In the genomic region with DNA sequence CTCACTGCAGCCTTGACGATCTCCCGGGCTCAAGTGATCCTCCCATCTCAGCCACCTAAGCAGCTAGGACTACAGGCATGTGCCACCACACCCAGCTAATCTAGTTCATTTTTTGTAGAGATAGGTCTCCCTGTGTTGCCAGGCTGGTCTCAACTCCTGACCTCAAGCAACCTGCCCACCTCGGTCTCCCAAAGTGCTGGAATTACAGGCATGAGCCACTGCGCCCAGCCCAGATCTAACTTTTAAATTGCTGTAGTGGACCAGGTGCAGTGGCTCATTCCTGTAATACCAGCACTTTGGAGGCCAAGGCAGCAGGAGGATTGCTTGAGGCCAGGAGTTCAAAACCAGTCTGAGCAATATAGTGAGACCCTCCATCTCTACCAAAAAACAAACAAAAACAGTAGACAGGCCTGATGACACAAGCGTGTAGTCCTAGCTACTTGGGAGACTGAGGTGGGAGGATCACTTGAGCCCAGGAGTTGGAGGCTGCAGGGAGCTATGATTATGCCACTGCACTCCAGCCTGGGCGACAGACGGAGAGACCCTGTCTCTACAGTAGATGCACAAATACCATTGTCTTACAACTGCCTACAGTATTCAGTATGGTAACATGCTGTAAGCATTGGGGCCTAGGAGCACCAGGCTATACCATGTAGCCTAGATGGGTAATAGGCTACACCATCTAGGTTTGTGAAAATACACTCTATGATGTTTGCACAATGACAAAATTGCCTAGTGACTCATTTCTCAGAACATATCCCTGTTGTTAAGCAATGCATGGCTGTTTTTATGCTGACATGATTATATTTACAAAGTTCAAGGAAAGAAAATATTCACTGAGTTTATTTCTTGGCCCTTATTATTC, we compare ENCODE assay signal across 14 cellular contexts. TPM values are rescaled to one million over a fixed set of nuclear protein-coding genes. Genes with fewer than 3 reads are reported as not detected.
DNase-seq lines count a peak whose midpoint lies in the region; ATAC-seq and TF ChIP-seq lines count a peak whose summit lies in the region.
"Had no signal": no experiment of that assay in that cellular context is flagged by ENCODE, and none has a peak within 500 bp of the region (broad histone marks: within the 10 kb centered on the region; RNA-seq: fewer than 3 reads in every experiment).

No MANE protein-coding gene starts in this region.

- peak overlapping the region; percentile 26 for H3K4me3 Mint-ChIP-seq in activated CD8-positive, alpha-beta T cell treated with anti-CD3 and anti-CD28 coated beads, Interleukin-2, amount 10 ng/mL, durations not matched to agents 7 days and 5 days
- H3K4me3 Mint-ChIP-seq in GM23338: no peak overlapping the region

- CTCF ChIA-PET in activated CD8-positive, alpha-beta T cell treated with anti-CD3 and anti-CD28 coated beads, Interleukin-2, amount 10 ng/mL, durations not matched to agents 7 days and 5 days (lab: Charles Lee): interaction anchor here (7.2 to 12.4 kb wide), 2 partner anchors 37 to 44 kb away, joined by 57 to 272 read pairs; partner anchors contain the start of gene CD72

- POLR2A ChIA-PET in activated CD8-positive, alpha-beta T cell treated with anti-CD3 and anti-CD28 coated beads, Interleukin-2, amount 10 ng/mL, durations not matched to agents 7 days and 5 days (lab: Charles Lee): interaction anchor here (0.6 to 8.4 kb wide), 4 partner anchors 9 to 35 kb away, joined by 3 to 122 read pairs (median 8); partner anchors contain the start of genes ARHGEF39 and CD72

- no peaks in the 10 kb centered on the region for H3K27me3 Mint-ChIP-seq in activated CD8-positive, alpha-beta T cell treated with anti-CD3 and anti-CD28 coated beads, Interleukin-2, amount 10 ng/mL, durations not matched to agents 7 days and 5 days (ENCODE audit: low read depth)
- H3K27me3 Mint-ChIP-seq in GM23338 (ENCODE audit: insufficient read depth, low read depth, poor library complexity): peaks cover 38% of the 10 kb centered on the region

- no peak for ATAC-seq in activated CD8-positive, alpha-beta T cell treated with anti-CD3 and anti-CD28 coated beads, Interleukin-2, amount 10 ng/mL, durations not matched to agents 7 days and 5 days
- no peak for ATAC-seq in GM23338
- no peak for ATAC-seq in HG03135 (IDR thresholded peaks at IDR 0.05; ENCODE audit: unreplicated experiment)
- no peak for ATAC-seq in HG03521 (IDR thresholded peaks at IDR 0.05; ENCODE audit: unreplicated experiment)

- H3K79me2 ChIP-seq in GM23338 (replicated peaks; ENCODE audit: insufficient read depth): no peaks in the 10 kb centered on the region

- no peaks in the 10 kb centered on the region; the same call in 1 of the 2 replicates for H4K20me1 ChIP-seq in GM23338 (replicated peaks; ENCODE audit: insufficient read depth)

- no peak overlapping the region for H3K27ac ChIP-seq in GM23338 (ENCODE audit: low read depth)
- H3K27ac ChIP-seq: tibial nerve had no signal

- H3K4me1 Mint-ChIP-seq in activated CD8-positive, alpha-beta T cell treated with anti-CD3 and anti-CD28 coated beads, Interleukin-2, amount 10 ng/mL, durations not matched to agents 7 days and 5 days (ENCODE audit: low read depth): peaks cover 54% of the 10 kb centered on the region
- H3K4me1 Mint-ChIP-seq in GM23338: peaks cover 55% of the 10 kb centered on the region

- TF ChIP-seq CTCF in AG10803 (conservative IDR thresholded peaks at IDR 0.05; ENCODE audit: low read length) (no peak), GM23338 (conservative IDR thresholded peaks at IDR 0.05; ENCODE audit: low read depth in 2 of 2) (no peak)

- H3K4me3 ChIP-seq in AG10803 (ENCODE audit: low read length): no peak overlapping the region
- no peak overlapping the region for H3K4me3 ChIP-seq in GM23338
- H3K4me3 ChIP-seq: tibial nerve had no signal

- H3K27me3 ChIP-seq in GM23338 (ENCODE audit: insufficient read depth): peaks cover 3% of the 10 kb centered on the region; the same call in 1 of the 2 replicates
- H3K27me3 ChIP-seq: spleen, tibial nerve had no signal

- no peaks in the 10 kb centered on the region for H3K36me3 ChIP-seq in GM23338 (ENCODE audit: insufficient read depth)
- H3K36me3 ChIP-seq: spleen, tibial nerve had no signal

- H2AFZ ChIP-seq in GM23338: no peak overlapping the region

- H3K9me3 Mint-ChIP-seq in activated CD8-positive, alpha-beta T cell treated with anti-CD3 and anti-CD28 coated beads, Interleukin-2, amount 10 ng/mL, durations not matched to agents 7 days and 5 days (ENCODE audit: insufficient read depth): no peaks in the 10 kb centered on the region
- H3K9me3 Mint-ChIP-seq in GM23338: no peaks in the 10 kb centered on the region; the same call in 2 of the 3 replicates

- H3K9me2 ChIP-seq in GM23338 (ENCODE audit: insufficient read depth): no peaks in the 10 kb centered on the region

- peaks cover 12% of the 10 kb centered on the region; the same call in 1 of the 2 replicates for H3F3A ChIP-seq in GM23338 (replicated peaks; ENCODE audit: low read depth)

- H3K4me2 ChIP-seq in GM23338: no peak overlapping the region

- DNase-seq in AG10803 (ENCODE audit: low read depth) (peak; percentile 68), HuH-7 (ENCODE audit: low spot score) (peak; percentile 23), islet precursor cell (peak; percentile 77), GM23338 (ENCODE audit: low spot score) (no peak), HPDE6-E6E7 (ENCODE audit: extremely low spot score) (no peak)
- no peak for DNase-seq in activated CD8-positive, alpha-beta T cell treated with anti-CD3 and anti-CD28 coated beads, Interleukin-2, amount 10 ng/mL, durations not matched to agents 7 days and 5 days
- DNase-seq: cortex of kidney, DMS79, NCI-H2081 treated with DMSO at 0.1 percent for 48 hours, spleen had no signal

- H3K36me3 Mint-ChIP-seq in activated CD8-positive, alpha-beta T cell treated with anti-CD3 and anti-CD28 coated beads, Interleukin-2, amount 10 ng/mL, durations not matched to agents 7 days and 5 days (ENCODE audit: low read depth): peaks cover 29% of the 10 kb centered on the region
- H3K36me3 Mint-ChIP-seq in GM23338 (ENCODE audit: low read depth): peaks cover 2% of the 10 kb centered on the region; the same call in 1 of the 3 replicates

- peaks cover 35% of the 10 kb centered on the region for H3K4me1 ChIP-seq in GM23338 (ENCODE audit: insufficient read depth)

- peak overlapping the region; percentile 48 for H3K27ac Mint-ChIP-seq in activated CD8-positive, alpha-beta T cell treated with anti-CD3 and anti-CD28 coated beads, Interleukin-2, amount 10 ng/mL, durations not matched to agents 7 days and 5 days
- H3K27ac Mint-ChIP-seq in GM23338: no peak overlapping the region

TF ChIP-seq in GM23338, 12 proteins besides CTCF, POLR2A, EP300 and RAD21:
- TF ChIP-seq JUNB (IDR thresholded peaks at IDR 0.05; ENCODE audit: unreplicated experiment) (no peak), EZH2 (IDR thresholded peaks at IDR 0.05; ENCODE audit: low read depth, unreplicated experiment) (no peak), POLR2AphosphoS5 (IDR thresholded peaks at IDR 0.05; ENCODE audit: low read depth) (no peak), STAT1 (IDR thresholded peaks at IDR 0.05; ENCODE audit: unreplicated experiment) (no peak), ZNF331 (CRISPR knock-in tag; IDR thresholded peaks at IDR 0.05; ENCODE audit: low read depth) (no peak), NANOG (IDR thresholded peaks at IDR 0.05; ENCODE audit: borderline replicate concordance) (no peak), CREB1 (CRISPR knock-in tag; IDR thresholded peaks at IDR 0.05; ENCODE audit: low read depth) (no peak)

RNA-seq across cellular contexts. Expression of gene SIT1, which starts 1.5 kb away (rescaled TPM):
- 100 to 1,000 TPM; 213 to 220 TPM for total RNA-seq in activated CD8-positive, alpha-beta T cell treated with anti-CD3 and anti-CD28 coated beads, Interleukin-2, amount 10 ng/mL, durations not matched to agents 7 days and 5 days
- 14.7 and 16.4 TPM in 2 replicates for total RNA-seq in GM23338 (2014; rRNA removed; shearing (Covaris generic))
- 13.2 TPM in 2 replicates for polyA plus RNA-seq in GM23338 (2016; fragmentation: Nextera tagmentation; extraction: Ambion mirVana)
- total RNA-seq: kidney epithelial cell had no signal

RNA-seq across cellular contexts. Expression of gene RMRP, which starts 5.6 kb away (rescaled TPM):
- over 10,000 TPM in 1 of 2 experiments, 1,000 to 10,000 TPM in 1; 7,126 to 12,592 TPM for total RNA-seq in activated CD8-positive, alpha-beta T cell treated with anti-CD3 and anti-CD28 coated beads, Interleukin-2, amount 10 ng/mL, durations not matched to agents 7 days and 5 days
- total RNA-seq in GM23338 (2014; rRNA removed; shearing (Covaris generic)): 8,626 and 33,360 TPM in 2 replicates
- 15.3 and 43.0 TPM in 2 replicates for polyA plus RNA-seq in GM23338 (2016; fragmentation: Nextera tagmentation; extraction: Ambion mirVana)

RNA-seq across cellular contexts. Expression of gene CCDC107, which starts 5.9 kb away (rescaled TPM):
- 10 to 100 TPM; 34.8 to 36.8 TPM for total RNA-seq in activated CD8-positive, alpha-beta T cell treated with anti-CD3 and anti-CD28 coated beads, Interleukin-2, amount 10 ng/mL, durations not matched to agents 7 days and 5 days
- 2.4 and 6.9 TPM in 2 replicates for total RNA-seq in GM23338 (2014; rRNA removed; shearing (Covaris generic))
- 18.4 and 20.8 TPM in 2 replicates for polyA plus RNA-seq in GM23338 (2016; fragmentation: Nextera tagmentation; extraction: Ambion mirVana)

RNA-seq across cellular contexts. Expression of gene ARHGEF39, which starts 12.8 kb away (rescaled TPM):
- total RNA-seq in activated CD8-positive, alpha-beta T cell treated with anti-CD3 and anti-CD28 coated beads, Interleukin-2, amount 10 ng/mL, durations not matched to agents 7 days and 5 days: 10 to 100 TPM; 17.2 to 17.3 TPM
- 16.8 and 25.7 TPM in 2 replicates for total RNA-seq in GM23338 (2014; rRNA removed; shearing (Covaris generic))
- 25.2 and 31.0 TPM in 2 replicates for polyA plus RNA-seq in GM23338 (2016; fragmentation: Nextera tagmentation; extraction: Ambion mirVana)

RNA-seq across cellular contexts. Expression of gene CA9, which starts 21.5 kb away (rescaled TPM):
- 1 to 10 TPM in 1 of 2 experiments, under 1 TPM in 1; 0.50 to 1.3 TPM for total RNA-seq in activated CD8-positive, alpha-beta T cell treated with anti-CD3 and anti-CD28 coated beads, Interleukin-2, amount 10 ng/mL, durations not matched to agents 7 days and 5 days
- total RNA-seq in GM23338 (2014; rRNA removed; shearing (Covaris generic)): not detected in 2 replicates
- polyA plus RNA-seq in GM23338 (2016; fragmentation: Nextera tagmentation; extraction: Ambion mirVana): 1.1 and 2.2 TPM in 2 replicates
- total RNA-seq: spleen had no signal

Comparison
In these comparisons a context has a peak if more than half of its experiments do, and no peak if none do; other contexts are left out.
1. DNase-seq: peak in AG10803 (single experiment), HuH-7 (single experiment) and islet precursor cell (single experiment); none in activated CD8-positive, alpha-beta T cell treated with anti-CD3 and anti-CD28 coated beads, Interleukin-2, amount 10 ng/mL, durations not matched to agents 7 days and 5 days (single experiment), GM23338 (single experiment) and HPDE6-E6E7 (single experiment).
2. RNA of gene SIT1, which starts 1.5 kb away (total RNA-seq): 213 to 220 TPM in activated CD8-positive, alpha-beta T cell treated with anti-CD3 and anti-CD28 coated beads, Interleukin-2, amount 10 ng/mL, durations not matched to agents 7 days and 5 days; 14.7 to 16.4 TPM in GM23338; every median in the first group is over 10 times any median in the second.